Comparison of ENCODE assay signal across 8 cellular contexts in genomic region chr7:2873686-2874551, GRCh38. TPM values are rescaled to one million over a fixed set of nuclear protein-coding genes. Genes with fewer than 3 reads are reported as not detected.
A peak's percentile ranks its signal among the peaks of the same experiment; 100 is the strongest.
DNase-seq lines count a peak whose midpoint lies in the region; FAIRE-seq and TF ChIP-seq lines count a peak whose summit lies in the region.

No MANE protein-coding gene starts in this region.

- H3K27ac Mint-ChIP-seq in activated naive CD8-positive, alpha-beta T cell, result peak overlapping the region; percentile 43

- H4K20me1 ChIP-seq in keratinocyte (ENCODE audit: control insufficient read depth, extremely low read depth, insufficient read depth, low read length), result no peaks in the 10 kb centered on the region

- in situ Hi-C loops in Caki2 (cut with HindIII; ENCODE audit: low pct_unique_long_range_greater_than_20kb, low sequenced_read_pairs), result no loop called here

- peaks cover 42% of the 10 kb centered on the region for H3K4me1 Mint-ChIP-seq in activated naive CD8-positive, alpha-beta T cell (ENCODE audit: low read depth)

- TF ChIP-seq CTCF in keratinocyte (optimal IDR thresholded peaks at IDR 0.05 in 1 of 3, IDR thresholded peaks at IDR 0.05 in 1 of 3, conservative IDR thresholded peaks at IDR 0.05 in 1 of 3; ENCODE audit: extremely low read depth in 1 of 3, insufficient read depth in 2 of 3, low read length in 3 of 3) (no peak), lower leg skin (IDR thresholded peaks at IDR 0.05) (no peak), prostate gland (IDR thresholded peaks at IDR 0.05) (no peak)

- intact Hi-C loops in lower leg skin (cut with DNase I; ENCODE audit: low total_unique reads), result no loop called here
- intact Hi-C loops in prostate gland (cut with DNase I), result no loop called here

- DNase-seq in Caki2 (ENCODE audit: low read depth), result peak; percentile 96
- DNase-seq in HS-5 (ENCODE audit: low read depth), result peak; percentile 92
- DNase-seq in keratinocyte (ENCODE audit: low read depth, low spot score), result peak; percentile 95
- DNase-seq in lower leg skin (ENCODE audit: low spot score in 2 of 2), result no peak
- no peak for DNase-seq in prostate gland (ENCODE audit: low spot score)
- no peak for DNase-seq in NCI-H1930 (lab: John Stamatoyannopoulos, UW)
- no peak for DNase-seq in NCI-H187 treated with DMSO at 0.1 percent for 48 hours (lab: John Stamatoyannopoulos, UW)

- no peaks in the 10 kb centered on the region for H3K79me2 ChIP-seq in keratinocyte (ENCODE audit: control insufficient read depth, insufficient read depth, low read length)

- H3K9me3 ChIP-seq in keratinocyte (ENCODE audit: control insufficient read depth, low read depth, low read length) (no peaks in the 10 kb centered on the region), prostate gland (no peaks in the 10 kb centered on the region)

- H3K36me3 ChIP-seq in keratinocyte (ENCODE audit: control insufficient read depth in 2 of 2, extremely low read depth in 1 of 2, insufficient read depth in 2 of 2, low read length in 2 of 2) (no peaks in the 10 kb centered on the region), prostate gland (no peaks in the 10 kb centered on the region)

- no peaks in the 10 kb centered on the region for H3K27me3 ChIP-seq in keratinocyte (ENCODE audit: control insufficient read depth, extremely low read depth, insufficient read depth, low read length)
- no peaks in the 10 kb centered on the region for H3K27me3 ChIP-seq in prostate gland (replicated peaks; ENCODE audit: insufficient read depth)

- peaks cover 31% of the 10 kb centered on the region for H3K4me1 ChIP-seq in keratinocyte (ENCODE audit: control insufficient read depth, extremely low read depth, insufficient read depth, low read length)
- no peaks in the 10 kb centered on the region for H3K4me1 ChIP-seq in prostate gland (replicated peaks)

- no peaks in the 10 kb centered on the region for H3K9me3 Mint-ChIP-seq in activated naive CD8-positive, alpha-beta T cell (ENCODE audit: low read depth)

- no peak overlapping the region for H3K4me3 ChIP-seq in keratinocyte (ENCODE audit: control insufficient read depth in 2 of 3, extremely low read depth in 1 of 3, insufficient read depth in 2 of 3, low read depth in 1 of 3, low read length in 3 of 3)
- H3K4me3 ChIP-seq in lower leg skin (ENCODE audit: low read depth, poor library complexity, severe bottlenecking), result no peak overlapping the region
- H3K4me3 ChIP-seq in prostate gland, result no peak overlapping the region

- H3K9me1 ChIP-seq in keratinocyte (ENCODE audit: control insufficient read depth, extremely low read depth, insufficient read depth, low read length), result no peaks in the 10 kb centered on the region

- H3K9ac ChIP-seq in keratinocyte (ENCODE audit: control insufficient read depth, extremely low read depth, insufficient read depth, low read length), result peak overlapping the region; percentile 83

- H2AFZ ChIP-seq in keratinocyte (ENCODE audit: control insufficient read depth, low read length), result no peak overlapping the region

- H3K27ac ChIP-seq in keratinocyte (ENCODE audit: control insufficient read depth, insufficient read depth, low read length) (peak overlapping the region; percentile 99), prostate gland (no peak overlapping the region)

- TF ChIP-seq POLR2A in lower leg skin (IDR thresholded peaks at IDR 0.05), result no peak
- TF ChIP-seq POLR2A in prostate gland (IDR thresholded peaks at IDR 0.05), result no peak

- FAIRE-seq in keratinocyte (lab: Jason Lieb, UNC), result peak; percentile 96

- no peaks in the 10 kb centered on the region for H3K27me3 Mint-ChIP-seq in activated naive CD8-positive, alpha-beta T cell

- dilution Hi-C loops in keratinocyte (cut with MboI; ENCODE audit: extremely low pct_ligation_motif_present, low sequenced_read_pairs), result no loop called here

- no peak overlapping the region for H3K4me3 Mint-ChIP-seq in activated naive CD8-positive, alpha-beta T cell

- H3K36me3 Mint-ChIP-seq in activated naive CD8-positive, alpha-beta T cell, result no peaks in the 10 kb centered on the region

- 45 to 48% methylated on average over 7 of the region's 7 CpGs for WGBS in lower leg skin, 2 donors
- 70% methylated on average over 7 of the region's 7 CpGs for WGBS in prostate gland

- H3K4me2 ChIP-seq in keratinocyte (ENCODE audit: control insufficient read depth, extremely low read depth, insufficient read depth, low read depth, low read length), result peak overlapping the region; percentile 27

RNA-seq across cellular contexts. Expression of gene GNA12, which starts 29.8 kb away (rescaled TPM):
- 38.1 and 62.7 TPM in 2 replicates for total RNA-seq in Caki2 (2014; rRNA removed; shearing (Covaris generic); ENCODE audit: low replicate concordance)
- 35.5 to 67.5 TPM (median 42.1 TPM) in 3 replicates for polyA plus RNA-seq in keratinocyte
- 3.5 TPM for polyA plus RNA-seq in keratinocyte (2011; ENCODE audit: low read depth)
- 52.4 and 61.2 TPM in 2 replicates for polyA plus RNA-seq in keratinocyte (2011; cell fraction: cytosol; rRNA removed)
- polyA plus RNA-seq in keratinocyte (2011; cell fraction: nucleus; rRNA removed), result 30.6 and 47.8 TPM in 2 replicates
- polyA plus RNA-seq in keratinocyte (2012; ENCODE audit: low replicate concordance), result 12.7 and 39.9 TPM in 2 replicates
- 55.6 to 84.6 TPM (median 76.0 TPM) in 3 replicates for polyA minus RNA-seq in keratinocyte
- polyA minus RNA-seq in keratinocyte (2011; cell fraction: cytosol; rRNA and poly(A)+ RNA removed), result 50.1 TPM
- 29.0 and 40.4 TPM in 2 replicates for polyA minus RNA-seq in keratinocyte (2011; cell fraction: nucleus; rRNA and poly(A)+ RNA removed)
- total RNA-seq in lower leg skin (10 to 100 TPM in 2 of 4 donors, 1 to 10 TPM in 2; 4.6 to 14.0 (median 8.9) TPM), prostate gland (100 to 1,000 TPM in 1 of 2 donors, 10 to 100 TPM in 1; 22.6 to 102 TPM)

Comparison
In these comparisons a context has a peak if more than half of its experiments do, and no peak if none do; other contexts are left out.
1. DNase-seq: peak in Caki2 (single experiment), HS-5 (single experiment) and keratinocyte (single experiment); none in lower leg skin (0 of 2), prostate gland (single experiment), NCI-H1930 (0 of 2) and NCI-H187 treated with DMSO at 0.1 percent for 48 hours (single experiment).